ENCODE assay signal across 8 cellular contexts in the genomic region with DNA sequence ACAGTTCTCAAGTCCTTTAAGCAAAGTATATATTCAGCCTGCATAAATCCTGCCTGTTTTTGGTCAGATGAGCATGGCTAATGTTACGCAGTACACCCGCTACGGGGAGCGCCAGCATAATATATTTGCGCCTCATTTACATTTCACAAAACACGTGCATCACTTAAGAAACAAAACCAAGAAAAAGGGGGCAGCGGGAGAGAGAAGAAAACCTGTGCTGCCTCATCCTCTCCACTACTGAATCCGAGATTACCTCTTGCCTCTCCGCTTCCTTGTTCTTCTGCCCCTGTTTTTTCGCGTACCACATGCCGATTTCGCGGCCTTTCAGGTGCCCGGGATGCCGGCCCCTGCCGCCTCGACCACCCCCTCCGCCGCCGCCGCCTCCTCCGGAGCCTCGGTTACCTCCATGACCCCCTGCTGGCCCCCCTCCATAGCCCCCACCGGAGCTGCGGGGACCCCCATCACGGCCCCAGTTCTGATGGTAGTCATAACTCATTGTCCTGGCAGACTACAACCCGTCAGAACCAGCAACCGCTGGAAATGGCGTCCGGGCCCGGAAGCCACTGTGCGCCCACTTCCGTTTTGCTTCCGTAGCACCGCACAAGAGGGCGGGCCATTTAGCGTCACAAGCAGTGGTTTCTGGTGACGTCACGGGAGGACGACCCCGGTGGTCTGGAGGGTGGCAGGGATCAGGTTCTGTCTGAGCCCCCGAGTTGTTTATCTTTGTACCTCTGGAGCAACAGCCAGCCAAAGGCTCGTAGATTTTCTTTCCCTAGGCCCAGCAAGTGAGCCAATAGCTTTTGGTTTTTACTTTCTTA. TPM values are rescaled to one million over a fixed set of nuclear protein-coding genes. Genes with fewer than 3 reads are reported as not detected.
DNase-seq lines count a peak whose midpoint lies in the region; ATAC-seq and TF ChIP-seq lines count a peak whose summit lies in the region.

Gene DHX36, minus strand, starts transcription at position 567 of the 818 bp plus-strand sequence. Its CDS starts 71 bp downstream, at position 496.

- TF ChIP-seq CTCF in kidney epithelial cell (IDR thresholded peaks at IDR 0.05; ENCODE audit: insufficient read depth, low read length, poor library complexity, severe bottlenecking): no peak

- TF ChIP-seq POLR2A in GM19099 (IDR thresholded peaks at IDR 0.05; ENCODE audit: extremely low read depth, insufficient read length, low read depth): peak; percentile 94

- DNase-seq in AG20443 (ENCODE audit: low spot score): peak; percentile 95
- DNase-seq in NCI-H460 (ENCODE audit: extremely low read depth, low read depth): peak; percentile 77
- DNase-seq in activated CD4-positive, alpha-beta T cell treated with anti-CD3 and anti-CD28 coated beads for 1 hour: peak; percentile 85
- peak; percentile 91 for DNase-seq in cerebellum (ENCODE audit: low spot score)
- peak; percentile 70 for DNase-seq in kidney epithelial cell (ENCODE audit: low read depth)
- peak; percentile 77 to 82 for DNase-seq in stimulated activated CD4-positive, alpha-beta T cell treated with anti-CD3 and anti-CD28 coated beads, Interleukin-15, amount 100 ng/mL, for 48 hours (ENCODE audit: low read depth in 2 of 2)

- no peaks in the 10 kb centered on the region for H3K27me3 ChIP-seq in kidney epithelial cell (ENCODE audit: control insufficient read depth, insufficient read depth, low read length)

- H3K4me3 ChIP-seq in kidney epithelial cell (ENCODE audit: low read depth, low read length): peak within 1 kb of the TSS; percentile 95

- H3K36me3 ChIP-seq in kidney epithelial cell (ENCODE audit: control insufficient read depth, insufficient read depth, low read length): no peaks in the 10 kb centered on the region

- peak; percentile 96 for ATAC-seq in HG03432 (IDR thresholded peaks at IDR 0.05; ENCODE audit: unreplicated experiment)

RNA-seq across cellular contexts. Expression of gene DHX36, which starts in this region (rescaled TPM):
- total RNA-seq in NCI-H460 (2014; rRNA removed; shearing (Covaris generic)): 31.2 and 37.1 TPM in 2 replicates
- polyA plus RNA-seq in NCI-H460 (2014; cell fraction: nucleus; rRNA removed): 25.8 and 37.0 TPM in 2 replicates
- 121 TPM for total RNA-seq in cerebellum
- total RNA-seq in kidney epithelial cell: 49.8 and 64.3 TPM in 2 replicates

Comparison
In these comparisons a context has a peak if more than half of its experiments do, and no peak if none do; other contexts are left out.
1. Peak in every context shown above with its lines: DNase-seq, ATAC-seq and H3K4me3 ChIP-seq.